Comparison of ENCODE assay signal across 16 cellular contexts in genomic region chr16:78177927-78178326, GRCh38.
DNase-seq lines count a peak whose midpoint lies in the region; ATAC-seq and TF ChIP-seq lines count a peak whose summit lies in the region.
"Had no signal": no experiment of that assay in that cellular context is flagged by ENCODE, and none has a peak within 500 bp of the region (broad histone marks: within the 10 kb centered on the region; RNA-seq: fewer than 3 reads in every experiment).

No MANE protein-coding gene starts in this region.

- intact Hi-C loops in natural killer cell (cut with micrococcal nuclease): no loop called here
- intact Hi-C loops in left colon (cut with DNase I, micrococcal nuclease): no loop called here
- intact Hi-C loops in gastrocnemius medialis (cut with DNase I; ENCODE audit: low total_unique reads): no loop called here

- no peaks in the 10 kb centered on the region for H3K36me3 ChIP-seq in gastrocnemius medialis

- H3K4me3 Mint-ChIP-seq in natural killer cell: no peak overlapping the region
- H3K4me3 Mint-ChIP-seq in natural killer cell treated with Interleukin-12 subunit alpha and Interleukin-12 subunit beta and Interleukin-15 and Interleukin-18, amount 100 ng/mL, for 72 hours: no peak overlapping the region
- H3K4me3 Mint-ChIP-seq: activated naive CD4-positive, alpha-beta T cell treated with anti-CD3 and anti-CD28 coated beads, Interleukin-2, amount 50 U/mL, for 24 hours; brain; memory B cell had no signal

- DNase-seq in natural killer cell: no peak
- DNase-seq in natural killer cell treated with Interleukin-12 subunit alpha and Interleukin-12 subunit beta and Interleukin-15 and Interleukin-18, amount 100 ng/mL, for 72 hours (ENCODE audit: low spot score): no peak
- peak; percentile 24 for DNase-seq in SHP77 treated with DMSO at 0.1 percent for 48 hours (lab: John Stamatoyannopoulos, UW)
- DNase-seq in left colon: peak in 1 of 2 donors; percentile 18
- DNase-seq in gastrocnemius medialis: no peak
- no peak for DNase-seq in SKM-1 (lab: John Stamatoyannopoulos, UW; ENCODE audit: unreplicated experiment)
- DNase-seq in ecto neural progenitor cell (ENCODE audit: low spot score): no peak
- no peak for DNase-seq in SIG-M5 treated with dmso at 0.1 percent for 504 hours (lab: John Stamatoyannopoulos, UW; ENCODE audit: unreplicated experiment)
- DNase-seq: activated CD4-positive, alpha-beta T cell treated with anti-CD3 and anti-CD28 coated beads for 4 hours; activated T-cell treated with anti-CD3 and anti-CD28 coated beads for 4 hours; NCI-H2171; posterior cingulate gyrus; T-helper 1 cell had no signal

- ATAC-seq in natural killer cell (peak; percentile 35 to 59 (median 35)), left colon (peak; percentile 90), gastrocnemius medialis (no peak)
- ATAC-seq in natural killer cell treated with Interleukin-12 subunit alpha and Interleukin-12 subunit beta and Interleukin-15 and Interleukin-18, amount 100 ng/mL, for 72 hours: no peak

- H3K4me3 ChIP-seq in gastrocnemius medialis: no peak overlapping the region

- no peak overlapping the region for H3K27ac ChIP-seq in gastrocnemius medialis

- no peaks in the 10 kb centered on the region for H3K9me3 ChIP-seq in gastrocnemius medialis

- no peaks in the 10 kb centered on the region for H3K27me3 ChIP-seq in gastrocnemius medialis

- no peaks in the 10 kb centered on the region for H3K27me3 Mint-ChIP-seq in natural killer cell (ENCODE audit: low read depth in 2 of 2)
- no peaks in the 10 kb centered on the region for H3K27me3 Mint-ChIP-seq in natural killer cell treated with Interleukin-12 subunit alpha and Interleukin-12 subunit beta and Interleukin-15 and Interleukin-18, amount 100 ng/mL, for 72 hours
- H3K27me3 Mint-ChIP-seq: activated naive CD4-positive, alpha-beta T cell treated with anti-CD3 and anti-CD28 coated beads, Interleukin-2, amount 50 U/mL, for 24 hours; memory B cell had no signal

- TF ChIP-seq POLR2A in gastrocnemius medialis (IDR thresholded peaks at IDR 0.05): no peak

- H3K27ac Mint-ChIP-seq in natural killer cell: peak overlapping the region in 1 of 2 donors; percentile 63
- no peak overlapping the region for H3K27ac Mint-ChIP-seq in natural killer cell treated with Interleukin-12 subunit alpha and Interleukin-12 subunit beta and Interleukin-15 and Interleukin-18, amount 100 ng/mL, for 72 hours
- H3K27ac Mint-ChIP-seq: brain, memory B cell had no signal

- in situ Hi-C loops in gastrocnemius medialis (cut with MboI; ENCODE audit: low sequenced_read_pairs in 4 of 4): no loop called here

- no peaks in the 10 kb centered on the region for H3K9me3 Mint-ChIP-seq in natural killer cell
- no peaks in the 10 kb centered on the region for H3K9me3 Mint-ChIP-seq in natural killer cell treated with Interleukin-12 subunit alpha and Interleukin-12 subunit beta and Interleukin-15 and Interleukin-18, amount 100 ng/mL, for 72 hours
- H3K9me3 Mint-ChIP-seq: activated naive CD4-positive, alpha-beta T cell treated with anti-CD3 and anti-CD28 coated beads, Interleukin-2, amount 50 U/mL, for 24 hours; memory B cell had no signal

- H3K4me1 ChIP-seq in gastrocnemius medialis: no peaks in the 10 kb centered on the region

- TF ChIP-seq CTCF in natural killer cell (IDR thresholded peaks at IDR 0.05) (no peak), gastrocnemius medialis (IDR thresholded peaks at IDR 0.05 in 4 of 5, conservative IDR thresholded peaks at IDR 0.05 in 1 of 5) (no peak)

- H3K4me1 Mint-ChIP-seq in natural killer cell: peaks cover 14 to 25% of the 10 kb centered on the region in 2 donors
- H3K4me1 Mint-ChIP-seq in natural killer cell treated with Interleukin-12 subunit alpha and Interleukin-12 subunit beta and Interleukin-15 and Interleukin-18, amount 100 ng/mL, for 72 hours (ENCODE audit: low read depth in 2 of 2): peaks cover 12 to 13% of the 10 kb centered on the region in 2 donors
- H3K4me1 Mint-ChIP-seq: memory B cell had no signal

- no peaks in the 10 kb centered on the region for H3K36me3 Mint-ChIP-seq in natural killer cell
- no peaks in the 10 kb centered on the region for H3K36me3 Mint-ChIP-seq in natural killer cell treated with Interleukin-12 subunit alpha and Interleukin-12 subunit beta and Interleukin-15 and Interleukin-18, amount 100 ng/mL, for 72 hours
- H3K36me3 Mint-ChIP-seq: brain had no signal

Comparison
In these comparisons a context has a peak if more than half of its experiments do, and no peak if none do; other contexts are left out.
1. ATAC-seq: peak in natural killer cell (3 of 3) and left colon (single experiment); none in natural killer cell treated with Interleukin-12 subunit alpha and Interleukin-12 subunit beta and Interleukin-15 and Interleukin-18, amount 100 ng/mL, for 72 hours (0 of 2) and gastrocnemius medialis (0 of 2).